ENCODE assay signal across 15 cellular contexts in genomic region chr1:94736549-94736948, GRCh38.
DNase-seq lines count a peak whose midpoint lies in the region; ATAC-seq and TF ChIP-seq lines count a peak whose summit lies in the region.
"Had no signal": no experiment of that assay in that cellular context is flagged by ENCODE, and none has a peak within 500 bp of the region (broad histone marks: within the 10 kb centered on the region; RNA-seq: fewer than 3 reads in every experiment).

No MANE protein-coding gene starts in this region.

- H3K4me1 ChIP-seq in ACC112 (ENCODE audit: control insufficient read depth, insufficient read depth, low read length, unreplicated experiment) (peaks cover 60% of the 10 kb centered on the region), IMR-90 (ENCODE audit: control insufficient read depth, insufficient read depth, low read length) (peaks cover 31% of the 10 kb centered on the region), transverse colon (peaks cover 8 to 24% (median 18%) of the 10 kb centered on the region in 4 donors)

- in situ Hi-C loops in IMR-90 (cut with MboI; ENCODE audit: low sequenced_read_pairs) (no loop called here), transverse colon (cut with MboI; ENCODE audit: low pct_ligation_motif_present in 1 of 4, low pct_unique_long_range_greater_than_20kb in 1 of 4, low sequenced_read_pairs in 3 of 4) (no loop called here)

- peak overlapping the region; percentile 90 for H3K4ac ChIP-seq in IMR-90 (ENCODE audit: low read depth, low read length)

- H2AK9ac ChIP-seq in IMR-90 (replicated peaks; ENCODE audit: low read depth, low read length, poor library complexity): peak overlapping the region; percentile 57

- POLR2A ChIA-PET in IMR-90 (lab: Charles Lee; ENCODE audit: unreplicated experiment): no interaction called here

- peak overlapping the region; percentile 37; the same call in 1 of the 2 replicates for H3K56ac ChIP-seq in IMR-90 (ENCODE audit: extremely low read depth, insufficient read depth, low read length)

- peaks cover 0 to 4% of the 10 kb centered on the region in 2 experiments; a peak in 1 of 4 replicates for H3K79me1 ChIP-seq in IMR-90 (ENCODE audit: low read depth in 1 of 2, low read length in 2 of 2)

- DNase-seq in IMR-90 (no peak), left colon (no peak), transverse colon (no peak), HCEC 1CT (no peak), 8988T (no peak), COLO829 (ENCODE audit: low spot score) (no peak)
- DNase-seq: C1 segment of cervical spinal cord; CD4-positive, alpha-beta T cell; DMS79 treated with DMSO at 0.1 percent for 48 hours; EL; H7 had no signal

- peaks cover 26% of the 10 kb centered on the region for H3K9me1 ChIP-seq in IMR-90 (ENCODE audit: insufficient read depth, low read length)

- no peak overlapping the region; the same call in 1 of the 2 replicates for H4K91ac ChIP-seq in IMR-90 (ENCODE audit: insufficient read depth, low read depth, low read length)

- H3K4me3 ChIP-seq in ACC112 (ENCODE audit: low read depth, low read length): no peak overlapping the region
- no peak overlapping the region for H3K4me3 ChIP-seq in IMR-90 (ENCODE audit: insufficient read depth, low read depth, low read length)
- no peak overlapping the region for H3K4me3 ChIP-seq in transverse colon
- H3K4me3 ChIP-seq: A549, GM23338, K562 had no signal

- TF ChIP-seq CTCF in IMR-90 (conservative IDR thresholded peaks at IDR 0.05; ENCODE audit: low read depth, low read length): no peak
- TF ChIP-seq CTCF in transverse colon (IDR thresholded peaks at IDR 0.05): no peak

- H2AK5ac ChIP-seq in IMR-90 (ENCODE audit: low read depth, low read length): 0 out of 2 replicates have a peak overlapping the region, but pooled peaks have one; percentile 32

- H2BK20ac ChIP-seq in IMR-90 (ENCODE audit: low read depth, low read length): peak overlapping the region; percentile 97

- H4K5ac ChIP-seq in IMR-90 (ENCODE audit: low read depth, low read length): peak overlapping the region; percentile 26; the same call in 1 of the 2 replicates

- no peak overlapping the region for H3K4me2 ChIP-seq in IMR-90 (ENCODE audit: low read depth, low read length)
- H3K4me2 ChIP-seq: A549 had no signal

- no peaks in the 10 kb centered on the region for H4K20me1 ChIP-seq in IMR-90 (ENCODE audit: insufficient read depth, low read length)

- H3K79me2 ChIP-seq in ACC112 (ENCODE audit: control insufficient read depth, insufficient read depth, low read length, unreplicated experiment): no peaks in the 10 kb centered on the region

- H3K27ac ChIP-seq in ACC112 (ENCODE audit: low read depth, low read length) (peak overlapping the region; percentile 36; the same call in 1 of the 2 replicates), IMR-90 (ENCODE audit: insufficient read depth, low read length) (no peak overlapping the region), transverse colon (peak overlapping the region in 3 of 4 donors; percentile 27 to 44 (median 33))
- H3K27ac ChIP-seq: A549 had no signal

- dilution Hi-C loops in IMR-90 (cut with HindIII; ENCODE audit: low sequenced_read_pairs, unreplicated experiment): no loop called here

- peak overlapping the region; percentile 64; the same call in 1 of the 2 replicates for H3K14ac ChIP-seq in IMR-90 (replicated peaks; ENCODE audit: low read depth, low read length)

- no peak for TF ChIP-seq POLR2A in IMR-90 (IDR thresholded peaks at IDR 0.05; ENCODE audit: low read depth, low read length)
- TF ChIP-seq POLR2A in transverse colon (IDR thresholded peaks at IDR 0.05): no peak

- no peaks in the 10 kb centered on the region for H3K36me3 ChIP-seq in ACC112 (ENCODE audit: insufficient read depth, low read length)
- no peaks in the 10 kb centered on the region for H3K36me3 ChIP-seq in IMR-90 (ENCODE audit: control insufficient read depth, insufficient read depth, low read length)
- H3K36me3 ChIP-seq in transverse colon: no peaks in the 10 kb centered on the region

- H2AFZ ChIP-seq in ACC112 (ENCODE audit: low read length, unreplicated experiment) (no peak overlapping the region), IMR-90 (replicated peaks; ENCODE audit: low read length, poor library complexity) (no peak overlapping the region)
- H2AFZ ChIP-seq: GM23338 had no signal

- WGBS in IMR-90 (ENCODE audit: extremely low coverage in 2 of 2, insufficient read length in 1 of 2), 2 experiments: no CpG with 5 or more reads among the region's 1 CpG
- 75 to 87% methylated on average over 1 of the region's 1 CpG for WGBS in transverse colon (ENCODE audit: low coverage in 1 of 2), 2 donors

- BruUV-seq in IMR-90 (replicated peaks; lab: Mats Ljungman, UMichigan): no TSS peak

- peak overlapping the region; percentile 69; the same call in 2 of the 3 replicates for H2BK15ac ChIP-seq in IMR-90 (ENCODE audit: low read depth, low read length)

- H3K27me3 ChIP-seq in ACC112 (ENCODE audit: insufficient read depth, low read length) (no peaks in the 10 kb centered on the region), IMR-90 (ENCODE audit: control insufficient read depth, insufficient read depth, low read length) (no peaks in the 10 kb centered on the region), transverse colon (no peaks in the 10 kb centered on the region)

- TF ChIP-seq EP300 in transverse colon (IDR thresholded peaks at IDR 0.05; ENCODE audit: low read depth): no peak

- peak overlapping the region; percentile 93 for H2BK120ac ChIP-seq in IMR-90 (ENCODE audit: low read depth, low read length)

- intact Hi-C loops in IMR-90 (cut with micrococcal nuclease) (no loop called here), left colon (cut with DNase I, micrococcal nuclease) (no loop called here), transverse colon (cut with DNase I; ENCODE audit: low total_unique reads) (no loop called here)

- peak overlapping the region; percentile 19 to 86; a peak in 3 of 4 replicates for H4K8ac ChIP-seq in IMR-90 (ENCODE audit: low read depth in 2 of 2, low read length in 2 of 2)

- H2BK5ac ChIP-seq in IMR-90 (ENCODE audit: low read depth, low read length, poor library complexity, severe bottlenecking): peak overlapping the region; percentile 42

- TF ChIP-seq RAD21 in IMR-90 (IDR thresholded peaks at IDR 0.05; ENCODE audit: low read length): no peak

- peak overlapping the region; percentile 66 for H3K23ac ChIP-seq in IMR-90 (ENCODE audit: low read depth, low read length)

- H3K9me3 ChIP-seq in IMR-90 (ENCODE audit: control insufficient read depth, insufficient read depth, low read length) (no peaks in the 10 kb centered on the region), transverse colon (no peaks in the 10 kb centered on the region)
- H3K9me3 ChIP-seq: A549 had no signal

- no peak overlapping the region for H3K9ac ChIP-seq in IMR-90 (ENCODE audit: low read depth, low read length)

- CTCF ChIA-PET in IMR-90 (lab: Yijun Ruan, JAX): no interaction called here

- ATAC-seq in IMR-90 (ENCODE audit: low read depth) (no peak), left colon (peak; percentile 14)
- ATAC-seq: A549, GM23338, K562 had no signal

- peak overlapping the region; percentile 94 for H3K18ac ChIP-seq in IMR-90 (ENCODE audit: low read depth, low read length)

TF ChIP-seq in IMR-90, 13 proteins besides CTCF, POLR2A, EP300 and RAD21:
- TF ChIP-seq SMC3 (IDR thresholded peaks at IDR 0.05; ENCODE audit: low read depth, low read length): no peak
TF ChIP-seq in IMR-90: peak in this region for 0.
